Comparison of ENCODE assay signal across 9 cellular contexts in genomic region chr7:139683137-139683871, GRCh38.
A peak's percentile ranks its signal among the peaks of the same experiment; 100 is the strongest.
DNase-seq lines count a peak whose midpoint lies in the region; ATAC-seq, FAIRE-seq and TF ChIP-seq lines count a peak whose summit lies in the region.
"Had no signal": no experiment of that assay in that cellular context is flagged by ENCODE, and none has a peak within 500 bp of the region (broad histone marks: within the 10 kb centered on the region; RNA-seq: fewer than 3 reads in every experiment).

No MANE protein-coding gene starts in this region.

- DNase-seq in GM20000 (ENCODE audit: low spot score) (peak; percentile 40), keratinocyte (ENCODE audit: low read depth, low spot score) (no peak), ureter (ENCODE audit: low spot score) (no peak), midbrain (lab: John Stamatoyannopoulos, UW) (no peak), NCI-H187 (lab: John Stamatoyannopoulos, UW) (no peak)
- DNase-seq in activated CD4-positive, alpha-beta memory T cell treated with anti-CD3 and anti-CD28 coated beads for 36 hours = peak; percentile 49
- DNase-seq: NCI-H1417 had no signal

- peak overlapping the region; percentile 96 for H3K27ac ChIP-seq in ACC112 (ENCODE audit: low read depth, low read length)
- H3K27ac ChIP-seq in keratinocyte (ENCODE audit: control insufficient read depth, insufficient read depth, low read length) = peak overlapping the region; percentile 94

- FAIRE-seq in keratinocyte (lab: Jason Lieb, UNC) = no peak

- H3K9me3 Mint-ChIP-seq in activated CD4-positive, alpha-beta memory T cell treated with anti-CD3 and anti-CD28 coated beads for 36 hours = peaks cover 13% of the 10 kb centered on the region

- H3K9ac ChIP-seq in keratinocyte (ENCODE audit: control insufficient read depth, extremely low read depth, insufficient read depth, low read length) = peak overlapping the region; percentile 67

- H3K9me3 ChIP-seq in keratinocyte (ENCODE audit: control insufficient read depth, low read depth, low read length) = peaks cover 3% of the 10 kb centered on the region

- H3K4me1 Mint-ChIP-seq in activated CD4-positive, alpha-beta memory T cell treated with anti-CD3 and anti-CD28 coated beads for 36 hours (ENCODE audit: low read depth) = peaks cover 57% of the 10 kb centered on the region

- no peaks in the 10 kb centered on the region for H4K20me1 ChIP-seq in keratinocyte (ENCODE audit: control insufficient read depth, extremely low read depth, insufficient read depth, low read length)

- H2AFZ ChIP-seq in ACC112 (ENCODE audit: low read length, unreplicated experiment) (no peak overlapping the region), keratinocyte (ENCODE audit: control insufficient read depth, low read length) (no peak overlapping the region)

- H3K36me3 ChIP-seq in ACC112 (ENCODE audit: insufficient read depth, low read length) (peaks cover 33% of the 10 kb centered on the region), keratinocyte (ENCODE audit: control insufficient read depth in 2 of 2, extremely low read depth in 1 of 2, insufficient read depth in 2 of 2, low read length in 2 of 2) (no peaks in the 10 kb centered on the region)

- H3K9me1 ChIP-seq in keratinocyte (ENCODE audit: control insufficient read depth, extremely low read depth, insufficient read depth, low read length) = no peaks in the 10 kb centered on the region

- no peaks in the 10 kb centered on the region for H3K27me3 ChIP-seq in ACC112 (ENCODE audit: insufficient read depth, low read length)
- H3K27me3 ChIP-seq in keratinocyte (ENCODE audit: control insufficient read depth, extremely low read depth, insufficient read depth, low read length) = no peaks in the 10 kb centered on the region

- peaks cover 25% of the 10 kb centered on the region for H3K36me3 Mint-ChIP-seq in activated CD4-positive, alpha-beta memory T cell treated with anti-CD3 and anti-CD28 coated beads for 36 hours

- H3K4me3 ChIP-seq in ACC112 (ENCODE audit: low read depth, low read length) (peak overlapping the region; percentile 23; the same call in 1 of the 2 replicates), keratinocyte (ENCODE audit: control insufficient read depth in 2 of 3, extremely low read depth in 1 of 3, insufficient read depth in 2 of 3, low read depth in 1 of 3, low read length in 3 of 3) (no peak overlapping the region)

- no peak overlapping the region for H3K4me3 Mint-ChIP-seq in activated CD4-positive, alpha-beta memory T cell treated with anti-CD3 and anti-CD28 coated beads for 36 hours

- TF ChIP-seq CTCF in GM20000 (IDR thresholded peaks at IDR 0.05; ENCODE audit: extremely low read depth, missing control alignments) = no peak
- no peak for TF ChIP-seq CTCF in keratinocyte (optimal IDR thresholded peaks at IDR 0.05 in 1 of 3, IDR thresholded peaks at IDR 0.05 in 1 of 3, conservative IDR thresholded peaks at IDR 0.05 in 1 of 3; ENCODE audit: extremely low read depth in 1 of 3, insufficient read depth in 2 of 3, low read length in 3 of 3)

- H3K27ac Mint-ChIP-seq in activated CD4-positive, alpha-beta memory T cell treated with anti-CD3 and anti-CD28 coated beads for 36 hours = peak overlapping the region; percentile 94

- dilution Hi-C loops in keratinocyte (cut with MboI; ENCODE audit: extremely low pct_ligation_motif_present, low sequenced_read_pairs) = no loop called here

- POLR2A ChIA-PET in activated CD4-positive, alpha-beta memory T cell treated with anti-CD3 and anti-CD28 coated beads for 36 hours (lab: Charles Lee) = interaction anchor here (0.6 to 1.0 kb wide), 2 partner anchors 10 to 377 kb away, joined by 4 read pairs; no protein-coding TSS in a partner anchor

- peaks cover 50% of the 10 kb centered on the region for H3K79me2 ChIP-seq in ACC112 (ENCODE audit: control insufficient read depth, insufficient read depth, low read length, unreplicated experiment)
- peaks cover 4% of the 10 kb centered on the region for H3K79me2 ChIP-seq in keratinocyte (ENCODE audit: control insufficient read depth, insufficient read depth, low read length)

- H3K4me1 ChIP-seq in ACC112 (ENCODE audit: control insufficient read depth, insufficient read depth, low read length, unreplicated experiment) = peaks cover 56% of the 10 kb centered on the region
- H3K4me1 ChIP-seq in keratinocyte (ENCODE audit: control insufficient read depth, extremely low read depth, insufficient read depth, low read length) = peaks cover 57% of the 10 kb centered on the region

- H3K27me3 Mint-ChIP-seq in activated CD4-positive, alpha-beta memory T cell treated with anti-CD3 and anti-CD28 coated beads for 36 hours = no peaks in the 10 kb centered on the region

- peak overlapping the region; percentile 60 for H3K4me2 ChIP-seq in keratinocyte (ENCODE audit: control insufficient read depth, extremely low read depth, insufficient read depth, low read depth, low read length)

- intact Hi-C loops in activated CD4-positive, alpha-beta memory T cell treated with anti-CD3 and anti-CD28 coated beads for 36 hours (cut with micrococcal nuclease) = loop anchor here (2.0 to 5.0 kb wide), 5 partner anchors 15 to 694 kb away; no protein-coding TSS in a partner anchor

- CTCF ChIA-PET in activated CD4-positive, alpha-beta memory T cell treated with anti-CD3 and anti-CD28 coated beads for 36 hours (lab: Charles Lee) = interaction anchor here (0.6 to 3.3 kb wide), 3 partner anchors 11 to 183 kb away, joined by 5 to 18 read pairs (median 8); no protein-coding TSS in a partner anchor

- no peak for ATAC-seq in HG02610 (IDR thresholded peaks at IDR 0.05; ENCODE audit: unreplicated experiment)

Comparison
In these comparisons a context has a peak if more than half of its experiments do, and no peak if none do; other contexts are left out.
1. DNase-seq: peak in GM20000 (single experiment) and activated CD4-positive, alpha-beta memory T cell treated with anti-CD3 and anti-CD28 coated beads for 36 hours (single experiment); none in keratinocyte (single experiment), ureter (single experiment), midbrain (single experiment) and NCI-H187 (0 of 2).